ENCODE assay signal across 9 cellular contexts in genomic region chr11:86360775-86361395, GRCh38. TPM values are rescaled to one million over a fixed set of nuclear protein-coding genes. Genes with fewer than 3 reads are reported as not detected.
DNase-seq lines count a peak whose midpoint lies in the region; ATAC-seq, FAIRE-seq and TF ChIP-seq lines count a peak whose summit lies in the region.
"Had no signal": no experiment of that assay in that cellular context is flagged by ENCODE, and none has a peak within 500 bp of the region (broad histone marks: within the 10 kb centered on the region; RNA-seq: fewer than 3 reads in every experiment).

No MANE protein-coding gene starts in this region.

- no peaks in the 10 kb centered on the region for H3K36me3 Mint-ChIP-seq in activated naive CD8-positive, alpha-beta T cell treated with anti-CD3 and anti-CD28 coated beads for 36 hours
- no peaks in the 10 kb centered on the region for H3K36me3 Mint-ChIP-seq in activated CD4-positive, alpha-beta memory T cell treated with anti-CD3 and anti-CD28 coated beads, Interleukin-2, amount 10 ng/mL, durations not matched to agents 7 days and 5 days (ENCODE audit: low read depth)

- no peaks in the 10 kb centered on the region for H3K4me1 ChIP-seq in MM.1S (ENCODE audit: low read length)

- no peak overlapping the region for H3K27ac ChIP-seq in MM.1S (ENCODE audit: low read length)

- H3K4me3 Mint-ChIP-seq in activated naive CD8-positive, alpha-beta T cell treated with anti-CD3 and anti-CD28 coated beads for 36 hours = no peak overlapping the region
- H3K4me3 Mint-ChIP-seq in activated CD4-positive, alpha-beta memory T cell treated with anti-CD3 and anti-CD28 coated beads, Interleukin-2, amount 10 ng/mL, durations not matched to agents 7 days and 5 days = no peak overlapping the region
- H3K4me3 Mint-ChIP-seq: activated CD8-positive, alpha-beta T cell treated with anti-CD3 and anti-CD28 coated beads for 36 hours had no signal

- no peaks in the 10 kb centered on the region for H3K36me3 ChIP-seq in MM.1S (replicated peaks; ENCODE audit: insufficient read depth, low read length)

- no peaks in the 10 kb centered on the region for H3K9me2 ChIP-seq in MM.1S (replicated peaks; ENCODE audit: insufficient read depth, low read length)

- H3K9ac ChIP-seq in MM.1S (ENCODE audit: low read length) = no peak overlapping the region

- H3K27me3 ChIP-seq in MM.1S (replicated peaks; ENCODE audit: insufficient read depth, low read length) = no peaks in the 10 kb centered on the region

- H3K9me3 ChIP-seq in MM.1S (replicated peaks; ENCODE audit: insufficient read depth, low read length) = no peaks in the 10 kb centered on the region

- H3K4me1 Mint-ChIP-seq in activated naive CD8-positive, alpha-beta T cell treated with anti-CD3 and anti-CD28 coated beads for 36 hours = no peaks in the 10 kb centered on the region
- H3K4me1 Mint-ChIP-seq in activated CD4-positive, alpha-beta memory T cell treated with anti-CD3 and anti-CD28 coated beads, Interleukin-2, amount 10 ng/mL, durations not matched to agents 7 days and 5 days = no peaks in the 10 kb centered on the region

- FAIRE-seq in G401.6 (lab: Jason Lieb, UNC) = peak; percentile 60

- DNase-seq in MM.1S (no peak), dermis blood vessel endothelial cell (peak; percentile 70), non-pigmented ciliary epithelial cell (ENCODE audit: low read depth) (peak; percentile 22), NOMO-1 treated with DMSO at 0.1 percent for 48 hours (lab: John Stamatoyannopoulos, UW; ENCODE audit: unreplicated experiment) (no peak)
- DNase-seq in activated naive CD8-positive, alpha-beta T cell treated with anti-CD3 and anti-CD28 coated beads for 36 hours = no peak
- DNase-seq in activated CD4-positive, alpha-beta memory T cell treated with anti-CD3 and anti-CD28 coated beads, Interleukin-2, amount 10 ng/mL, durations not matched to agents 7 days and 5 days = no peak
- DNase-seq: activated CD8-positive, alpha-beta T cell treated with anti-CD3 and anti-CD28 coated beads for 36 hours had no signal

- no peak overlapping the region for H3K4me2 ChIP-seq in MM.1S (ENCODE audit: low read depth, low read length)

- CTCF ChIA-PET in activated CD4-positive, alpha-beta memory T cell treated with anti-CD3 and anti-CD28 coated beads, Interleukin-2, amount 10 ng/mL, durations not matched to agents 7 days and 5 days (lab: Charles Lee) = no interaction called here

- ATAC-seq in HG03432 (IDR thresholded peaks at IDR 0.05; ENCODE audit: unreplicated experiment) = no peak
- ATAC-seq: activated CD8-positive, alpha-beta T cell treated with anti-CD3 and anti-CD28 coated beads for 36 hours had no signal

- H3K9me3 Mint-ChIP-seq in activated naive CD8-positive, alpha-beta T cell treated with anti-CD3 and anti-CD28 coated beads for 36 hours = peaks cover 11% of the 10 kb centered on the region
- H3K9me3 Mint-ChIP-seq in activated CD4-positive, alpha-beta memory T cell treated with anti-CD3 and anti-CD28 coated beads, Interleukin-2, amount 10 ng/mL, durations not matched to agents 7 days and 5 days = peaks cover 2% of the 10 kb centered on the region

- TF ChIP-seq CTCF in MM.1S (IDR thresholded peaks at IDR 0.05; ENCODE audit: low read length) = peak; percentile 10; the same call in 1 of the 2 replicates

- no peaks in the 10 kb centered on the region for H3F3A ChIP-seq in MM.1S (ENCODE audit: insufficient read depth, low read length)

- no peaks in the 10 kb centered on the region for H3K27me3 Mint-ChIP-seq in activated naive CD8-positive, alpha-beta T cell treated with anti-CD3 and anti-CD28 coated beads for 36 hours
- no peaks in the 10 kb centered on the region for H3K27me3 Mint-ChIP-seq in activated CD4-positive, alpha-beta memory T cell treated with anti-CD3 and anti-CD28 coated beads, Interleukin-2, amount 10 ng/mL, durations not matched to agents 7 days and 5 days

- H3K79me2 ChIP-seq in MM.1S (ENCODE audit: low read length) = no peaks in the 10 kb centered on the region

- POLR2A ChIA-PET in activated CD4-positive, alpha-beta memory T cell treated with anti-CD3 and anti-CD28 coated beads, Interleukin-2, amount 10 ng/mL, durations not matched to agents 7 days and 5 days (lab: Charles Lee) = no interaction called here

- no peak overlapping the region for H3K4me3 ChIP-seq in MM.1S (ENCODE audit: low read length)

- H2AFZ ChIP-seq in MM.1S (ENCODE audit: low read length) = no peak overlapping the region

- H3K27ac Mint-ChIP-seq in activated naive CD8-positive, alpha-beta T cell treated with anti-CD3 and anti-CD28 coated beads for 36 hours = no peak overlapping the region
- H3K27ac Mint-ChIP-seq in activated CD4-positive, alpha-beta memory T cell treated with anti-CD3 and anti-CD28 coated beads, Interleukin-2, amount 10 ng/mL, durations not matched to agents 7 days and 5 days = no peak overlapping the region
- H3K27ac Mint-ChIP-seq: activated CD8-positive, alpha-beta T cell treated with anti-CD3 and anti-CD28 coated beads for 36 hours had no signal

- H4K20me1 ChIP-seq in MM.1S (ENCODE audit: insufficient read depth, low read length) = no peaks in the 10 kb centered on the region

RNA-seq across cellular contexts. Expression of gene CCDC81, which starts 13.8 kb away (rescaled TPM):
- under 0.01 and 0.23 TPM in 2 replicates for total RNA-seq in dermis blood vessel endothelial cell
- total RNA-seq in activated naive CD8-positive, alpha-beta T cell treated with anti-CD3 and anti-CD28 coated beads for 36 hours = under 1 TPM; 0.16 to 0.42 TPM
- under 1 TPM; 0.45 to 0.53 TPM for total RNA-seq in activated CD4-positive, alpha-beta memory T cell treated with anti-CD3 and anti-CD28 coated beads, Interleukin-2, amount 10 ng/mL, durations not matched to agents 7 days and 5 days

RNA-seq across cellular contexts. Expression of gene HIKESHI, which starts 58.8 kb away (rescaled TPM):
- 62.1 and 65.9 TPM in 2 replicates for total RNA-seq in dermis blood vessel endothelial cell
- total RNA-seq in activated naive CD8-positive, alpha-beta T cell treated with anti-CD3 and anti-CD28 coated beads for 36 hours = 10 to 100 TPM; 52.9 to 57.0 TPM
- 10 to 100 TPM; 40.6 to 44.5 TPM for total RNA-seq in activated CD4-positive, alpha-beta memory T cell treated with anti-CD3 and anti-CD28 coated beads, Interleukin-2, amount 10 ng/mL, durations not matched to agents 7 days and 5 days

Comparison
In these comparisons a context has a peak if more than half of its experiments do, and no peak if none do; other contexts are left out.
1. DNase-seq: peak in dermis blood vessel endothelial cell (single experiment) and non-pigmented ciliary epithelial cell (single experiment); none in MM.1S (single experiment), activated naive CD8-positive, alpha-beta T cell treated with anti-CD3 and anti-CD28 coated beads for 36 hours (single experiment), activated CD4-positive, alpha-beta memory T cell treated with anti-CD3 and anti-CD28 coated beads, Interleukin-2, amount 10 ng/mL, durations not matched to agents 7 days and 5 days (single experiment) and NOMO-1 treated with DMSO at 0.1 percent for 48 hours (single experiment).